ENCODE assay signal across 9 cellular contexts in the genomic region with DNA sequence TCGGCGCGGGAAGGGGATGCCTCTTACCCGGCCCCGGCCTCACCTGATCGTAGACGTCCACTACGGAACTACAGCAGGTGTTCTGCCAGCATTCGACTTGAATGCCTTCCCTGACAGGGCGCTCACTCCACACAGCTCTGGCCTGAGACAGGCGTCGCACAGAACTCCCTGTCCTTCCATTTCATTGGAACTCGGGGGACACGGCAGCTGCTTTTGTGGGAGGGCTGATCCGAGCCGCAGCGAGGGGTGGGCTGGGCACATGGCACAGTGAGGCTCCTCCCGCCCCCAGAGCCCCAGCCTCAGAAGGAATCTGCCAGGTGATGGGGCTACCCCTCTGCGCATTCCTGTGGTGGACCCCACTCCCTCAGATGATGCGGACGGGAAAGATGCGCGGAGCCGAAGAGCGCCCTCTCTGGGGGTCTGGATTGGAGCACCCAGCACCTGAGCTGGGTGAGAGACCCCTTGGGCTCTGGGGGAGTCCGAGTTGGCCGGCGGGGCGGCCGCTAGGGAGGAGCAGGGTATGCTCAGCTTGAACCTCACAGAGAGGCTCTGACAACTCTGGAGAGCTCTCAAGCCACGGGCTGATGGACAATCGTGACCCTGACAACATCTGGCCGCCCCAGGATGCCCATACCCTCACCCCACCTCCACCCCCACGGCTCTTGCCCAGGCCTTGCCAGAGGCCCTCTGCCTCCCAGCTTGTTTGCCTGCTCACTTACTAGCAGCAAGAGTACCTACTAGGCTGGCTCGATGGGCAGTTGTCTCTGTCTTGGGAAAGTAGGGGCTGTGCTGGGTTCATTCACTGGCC. TPM values are rescaled to one million over a fixed set of nuclear protein-coding genes. Genes with fewer than 3 reads are reported as not detected.
A peak's percentile ranks its signal among the peaks of the same experiment; 100 is the strongest.
DNase-seq lines count a peak whose midpoint lies in the region; ATAC-seq, FAIRE-seq and TF ChIP-seq lines count a peak whose summit lies in the region.
"Had no signal": no experiment of that assay in that cellular context is flagged by ENCODE, and none has a peak within 500 bp of the region (broad histone marks: within the 10 kb centered on the region; RNA-seq: fewer than 3 reads in every experiment).

No MANE protein-coding gene starts in this region.

- H3K36me3 ChIP-seq in HCT116 (ENCODE audit: control insufficient read depth in 1 of 2, insufficient read depth in 2 of 2, low read length in 2 of 2) (no peaks in the 10 kb centered on the region), small intestine (ENCODE audit: control insufficient read depth in 2 of 2, insufficient read depth in 2 of 2, low read length in 2 of 2) (no peaks in the 10 kb centered on the region)
- H3K36me3 ChIP-seq: esophagus squamous epithelium had no signal

- no peaks in the 10 kb centered on the region for H3K9me3 Mint-ChIP-seq in activated T-cell treated with anti-CD3 and anti-CD28 coated beads, Interleukin-2, amount 50 U/mL, for 4 hours

- H3K4me3 ChIP-seq in HCT116 (replicated peaks in 1 of 2; ENCODE audit: low read depth in 1 of 2, low read length in 2 of 2) (peak overlapping the region in 1 of 2 experiments; percentile 65; a peak in 2 of 4 replicates), right cardiac atrium (ENCODE audit: low read length) (peak overlapping the region; percentile 2), retinal pigment epithelial cell (ENCODE audit: low read length) (no peak overlapping the region), small intestine (ENCODE audit: low read depth in 1 of 2, low read length in 2 of 2) (peak overlapping the region in 1 of 2 donors; percentile 40)

- CTCF ChIA-PET in HCT116 (lab: Charles Lee): interaction anchor here (0.7 to 1.5 kb wide), 3 partner anchors 25 to 29 kb away, joined by 3 to 5 read pairs (median 3); no protein-coding TSS in a partner anchor

- 28% methylated on average over 35 of the region's 35 CpGs for WGBS in right cardiac atrium
- 28 to 44% (median 28%) methylated on average over 28 to 35 of the region's 35 CpGs for WGBS in small intestine, 3 donors

- TF ChIP-seq RAD21 in HCT116 (IDR thresholded peaks at IDR 0.05; ENCODE audit: low read depth): no peak

- POLR2A ChIA-PET in HCT116 (lab: Charles Lee): no interaction called here

- peak overlapping the region; percentile 51 for H3K9ac ChIP-seq in HCT116 (ENCODE audit: low read length)

- H3K9me2 ChIP-seq in HCT116 (ENCODE audit: insufficient read depth): no peaks in the 10 kb centered on the region

- FAIRE-seq in small intestine (lab: Jason Lieb, UNC): no peak

- H3K79me2 ChIP-seq in HCT116 (ENCODE audit: insufficient read depth, low read length): no peaks in the 10 kb centered on the region

- H3K4me2 ChIP-seq in HCT116 (ENCODE audit: low read length): peak overlapping the region; percentile 89

- TF ChIP-seq CTCF in HCT116 (IDR thresholded peaks at IDR 0.05 in 2 of 3, conservative IDR thresholded peaks at IDR 0.05 in 1 of 3; ENCODE audit: borderline replicate concordance in 1 of 3, insufficient read depth in 1 of 3, low read depth in 2 of 3, low read length in 2 of 3) (no peak), retinal pigment epithelial cell (conservative IDR thresholded peaks at IDR 0.05; ENCODE audit: low read depth, low read length) (peak; percentile 4)

- peaks cover 14% of the 10 kb centered on the region for H3K27me3 Mint-ChIP-seq in activated T-cell treated with anti-CD3 and anti-CD28 coated beads, Interleukin-2, amount 50 U/mL, for 4 hours (ENCODE audit: low read depth)

- H3K4me3 Mint-ChIP-seq in activated T-cell treated with anti-CD3 and anti-CD28 coated beads, Interleukin-2, amount 50 U/mL, for 4 hours: peak overlapping the region; percentile 47

- RAD21 ChIA-PET in HCT116 (lab: Charles Lee; ENCODE audit: low non-redundant PET in 1 of 2, low total read pairs in 2 of 2, uncharacterized antibody in 2 of 2, unreplicated experiment in 2 of 2): no interaction called here

- BruUV-seq in HCT116 (replicated peaks; lab: Mats Ljungman, UMichigan): no TSS peak

- H3K4me1 ChIP-seq in HCT116 (ENCODE audit: control insufficient read depth in 1 of 2, insufficient read depth in 2 of 2, low read length in 2 of 2) (peaks cover 6 to 15% of the 10 kb centered on the region in 2 experiments; a peak in 2 of 4 replicates), right cardiac atrium (ENCODE audit: control insufficient read depth, insufficient read depth, low read length) (no peaks in the 10 kb centered on the region), small intestine (ENCODE audit: control insufficient read depth in 2 of 2, insufficient read depth in 1 of 2, low read depth in 1 of 2, low read length in 1 of 2) (no peaks in the 10 kb centered on the region)

- H3K27ac ChIP-seq in HCT116 (ENCODE audit: low read depth, low read length) (no peak overlapping the region; the same call in 1 of the 2 replicates), right cardiac atrium (ENCODE audit: low read length) (no peak overlapping the region), small intestine (ENCODE audit: low read depth in 1 of 2, low read length in 1 of 2) (no peak overlapping the region)

- DNase-seq in HCT116 (ENCODE audit: low read depth, low spot score) (no peak), right cardiac atrium (peak; percentile 5 to 44 (median 22)), retinal pigment epithelial cell (ENCODE audit: low read depth) (no peak), small intestine (no peak), NCI-H146 treated with DMSO at 0.1 percent for 48 hours (lab: John Stamatoyannopoulos, UW; ENCODE audit: unreplicated experiment) (no peak), EL (no peak)
- DNase-seq in activated T-cell treated with anti-CD3 and anti-CD28 coated beads, Interleukin-2, amount 50 U/mL, for 4 hours: peak; percentile 3
- DNase-seq: esophagus squamous epithelium had no signal

- H4K20me1 ChIP-seq in HCT116 (ENCODE audit: insufficient read depth): no peaks in the 10 kb centered on the region

- no peaks in the 10 kb centered on the region for H3K9me3 ChIP-seq in HCT116 (ENCODE audit: control insufficient read depth in 1 of 2, insufficient read depth in 1 of 2, low read depth in 1 of 2, low read length in 2 of 2)
- no peaks in the 10 kb centered on the region for H3K9me3 ChIP-seq in right cardiac atrium (ENCODE audit: control insufficient read depth, low read length)
- H3K9me3 ChIP-seq in small intestine (ENCODE audit: control insufficient read depth, low read depth): no peaks in the 10 kb centered on the region
- H3K9me3 ChIP-seq: esophagus squamous epithelium had no signal

- 0 out of 2 replicates have a peak, but pooled peaks have one; percentile 1 for ATAC-seq in HCT116
- ATAC-seq in activated T-cell treated with anti-CD3 and anti-CD28 coated beads, Interleukin-2, amount 50 U/mL, for 4 hours: no peak
- no peak for ATAC-seq in right cardiac atrium
- ATAC-seq in GM18909 (IDR thresholded peaks at IDR 0.05; ENCODE audit: poor library complexity, unreplicated experiment): no peak

- H3K36me3 Mint-ChIP-seq in activated T-cell treated with anti-CD3 and anti-CD28 coated beads, Interleukin-2, amount 50 U/mL, for 4 hours (ENCODE audit: insufficient read depth): no peaks in the 10 kb centered on the region

- peaks cover 44% of the 10 kb centered on the region for H3K4me1 Mint-ChIP-seq in activated T-cell treated with anti-CD3 and anti-CD28 coated beads, Interleukin-2, amount 50 U/mL, for 4 hours (ENCODE audit: low read depth)

- H2AFZ ChIP-seq in HCT116 (ENCODE audit: low read depth, low read length, poor library complexity, severe bottlenecking): no peak overlapping the region

- no peak for TF ChIP-seq POLR2A in HCT116 (IDR thresholded peaks at IDR 0.05; ENCODE audit: borderline replicate concordance, extremely low read depth, insufficient read depth, insufficient read length)

- no peaks in the 10 kb centered on the region for H3K27me3 ChIP-seq in HCT116 (ENCODE audit: insufficient read depth, low read length)
- no peaks in the 10 kb centered on the region for H3K27me3 ChIP-seq in right cardiac atrium (ENCODE audit: control insufficient read depth, insufficient read depth)
- H3K27me3 ChIP-seq in small intestine (ENCODE audit: control insufficient read depth in 2 of 2, insufficient read depth in 2 of 2, low read length in 2 of 2): peaks cover 7 to 16% of the 10 kb centered on the region in 2 donors

- intact Hi-C loops in HCT116 (cut with micrococcal nuclease) (no loop called here), right cardiac atrium (cut with DNase I) (no loop called here)

TF ChIP-seq in HCT116, 20 proteins besides CTCF, POLR2A, EP300 and RAD21:
- TF ChIP-seq EZH2 (IDR thresholded peaks at IDR 0.05): no peak
- TF ChIP-seq, protein P1, sequence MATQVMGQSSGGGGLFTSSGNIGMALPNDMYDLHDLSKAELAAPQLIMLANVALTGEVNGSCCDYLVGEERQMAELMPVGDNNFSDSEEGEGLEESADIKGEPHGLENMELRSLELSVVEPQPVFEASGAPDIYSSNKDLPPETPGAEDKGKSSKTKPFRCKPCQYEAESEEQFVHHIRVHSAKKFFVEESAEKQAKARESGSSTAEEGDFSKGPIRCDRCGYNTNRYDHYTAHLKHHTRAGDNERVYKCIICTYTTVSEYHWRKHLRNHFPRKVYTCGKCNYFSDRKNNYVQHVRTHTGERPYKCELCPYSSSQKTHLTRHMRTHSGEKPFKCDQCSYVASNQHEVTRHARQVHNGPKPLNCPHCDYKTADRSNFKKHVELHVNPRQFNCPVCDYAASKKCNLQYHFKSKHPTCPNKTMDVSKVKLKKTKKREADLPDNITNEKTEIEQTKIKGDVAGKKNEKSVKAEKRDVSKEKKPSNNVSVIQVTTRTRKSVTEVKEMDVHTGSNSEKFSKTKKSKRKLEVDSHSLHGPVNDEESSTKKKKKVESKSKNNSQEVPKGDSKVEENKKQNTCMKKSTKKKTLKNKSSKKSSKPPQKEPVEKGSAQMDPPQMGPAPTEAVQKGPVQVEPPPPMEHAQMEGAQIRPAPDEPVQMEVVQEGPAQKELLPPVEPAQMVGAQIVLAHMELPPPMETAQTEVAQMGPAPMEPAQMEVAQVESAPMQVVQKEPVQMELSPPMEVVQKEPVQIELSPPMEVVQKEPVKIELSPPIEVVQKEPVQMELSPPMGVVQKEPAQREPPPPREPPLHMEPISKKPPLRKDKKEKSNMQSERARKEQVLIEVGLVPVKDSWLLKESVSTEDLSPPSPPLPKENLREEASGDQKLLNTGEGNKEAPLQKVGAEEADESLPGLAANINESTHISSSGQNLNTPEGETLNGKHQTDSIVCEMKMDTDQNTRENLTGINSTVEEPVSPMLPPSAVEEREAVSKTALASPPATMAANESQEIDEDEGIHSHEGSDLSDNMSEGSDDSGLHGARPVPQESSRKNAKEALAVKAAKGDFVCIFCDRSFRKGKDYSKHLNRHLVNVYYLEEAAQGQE (IDR thresholded peaks at IDR 0.05; ENCODE audit: low read depth): no peak
- TF ChIP-seq EGR1 (IDR thresholded peaks at IDR 0.05; ENCODE audit: low read depth): no peak

RNA-seq across cellular contexts. Expression of gene RASGEF1A, which starts 36.6 kb away (rescaled TPM):
- total RNA-seq in HCT116 (2021; ENCODE audit: unreplicated experiment) (19.3 TPM), right cardiac atrium (1 to 10 TPM; 2.0 to 3.4 (median 3.0) TPM)
- polyA plus RNA-seq in HCT116 (2012): 22.8 and 27.9 TPM in 2 replicates
- under 1 TPM; 0.29 to 0.60 (median 0.38) TPM for total RNA-seq in activated T-cell treated with anti-CD3 and anti-CD28 coated beads, Interleukin-2, amount 50 U/mL, for 4 hours
- polyA plus RNA-seq in right cardiac atrium (1.6 TPM), small intestine (1 to 10 TPM in 1 of 3 donors, under 1 TPM in 2; 0.27 to 1.8 (median 0.67) TPM)

Comparison
In these comparisons a context has a peak if more than half of its experiments do, and no peak if none do; other contexts are left out.
1. DNase-seq: peak in activated T-cell treated with anti-CD3 and anti-CD28 coated beads, Interleukin-2, amount 50 U/mL, for 4 hours (single experiment) and right cardiac atrium (3 of 3); none in HCT116 (single experiment), retinal pigment epithelial cell (single experiment), small intestine (single experiment), NCI-H146 treated with DMSO at 0.1 percent for 48 hours (single experiment) and EL (single experiment).